In genomic region chr6:43628392-43629103, GRCh38 we compare ENCODE assay signal across 8 cellular contexts. TPM values are rescaled to one million over a fixed set of nuclear protein-coding genes. Genes with fewer than 3 reads are reported as not detected.
DNase-seq lines count a peak whose midpoint lies in the region; ATAC-seq and TF ChIP-seq lines count a peak whose summit lies in the region.

No MANE protein-coding gene starts in this region.

- ATAC-seq in GM19397 (IDR thresholded peaks at IDR 0.05; ENCODE audit: unreplicated experiment), result peak; percentile 20
- peak in 2 of 4 donors; percentile 0 to 3 for ATAC-seq in right lobe of liver
- ATAC-seq in HG03521 (IDR thresholded peaks at IDR 0.05; ENCODE audit: unreplicated experiment), result no peak

- TF ChIP-seq POLR2A in right lobe of liver (IDR thresholded peaks at IDR 0.05), result no peak

- DNase-seq in BJ (ENCODE audit: low read depth), result no peak
- DNase-seq in NCI-H1105 (lab: John Stamatoyannopoulos, UW), result peak; percentile 40
- peak; percentile 15 to 35 for DNase-seq in activated CD4-positive, alpha-beta T cell treated with anti-CD3 and anti-CD28 coated beads for 24 hours (ENCODE audit: low read depth in 2 of 2)
- DNase-seq in right lobe of liver, result peak; percentile 48 to 60 (median 58)
- DNase-seq in stimulated activated CD8-positive, alpha-beta memory T cell treated with anti-CD3 and anti-CD28 coated beads, Interleukin-12 subunit alpha, Interleukin-12 subunit beta, amount 100 ng/mL, for 24 hours (ENCODE audit: extremely low read depth), result peak; percentile 20

- intact Hi-C loops in dendritic cell treated with granulocyte-macrophage colony-stimulating factor and Interleukin-4, amounts not matched to agents 40 ng/mL and 50 ng/mL, for 4 days (cut with micrococcal nuclease), result loop anchor here (5.0 kb wide), 1 partner anchor 51 kb away; the partner anchor contains the start of genes POLH and XPO5
- intact Hi-C loops in right lobe of liver (cut with DNase I), result no loop called here

- POLR2A ChIA-PET in BJ (lab: Charles Lee), result interaction anchor here (1.9 kb wide), 1 partner anchor 17 kb away, joined by 10 read pairs; the partner anchor contains the start of gene RSPH9

- peak overlapping the region; percentile 80 for H3K4me3 ChIP-seq in BJ (ENCODE audit: low read depth, low read length)
- H3K4me3 ChIP-seq in right lobe of liver, result peak overlapping the region; percentile 72 to 93 (median 91)

- H3K27ac ChIP-seq in right lobe of liver, result peak overlapping the region; percentile 82 to 98 (median 93)

- no peak for TF ChIP-seq CTCF in BJ (IDR thresholded peaks at IDR 0.05; ENCODE audit: insufficient read depth, low read depth, low read length)
- no peak for TF ChIP-seq CTCF in right lobe of liver (IDR thresholded peaks at IDR 0.05)

- H3K4me3 Mint-ChIP-seq in dendritic cell treated with granulocyte-macrophage colony-stimulating factor and Interleukin-4, amounts not matched to agents 40 ng/mL and 50 ng/mL, for 4 days, result peak overlapping the region; percentile 99

- H3K27me3 ChIP-seq in BJ (ENCODE audit: control insufficient read depth, insufficient read depth, low read length) (no peaks in the 10 kb centered on the region), right lobe of liver (no peaks in the 10 kb centered on the region)

- 0% methylated on average over 24 of the region's 25 CpGs for WGBS in right lobe of liver (ENCODE audit: insufficient coverage, low coverage, low lambda C conversion rate, missing lambda C conversion rate)

- no peaks in the 10 kb centered on the region for H3K9me3 ChIP-seq in right lobe of liver

- H3K27ac Mint-ChIP-seq in dendritic cell treated with granulocyte-macrophage colony-stimulating factor and Interleukin-4, amounts not matched to agents 40 ng/mL and 50 ng/mL, for 4 days, result peak overlapping the region; percentile 97

- H3K36me3 Mint-ChIP-seq in dendritic cell treated with granulocyte-macrophage colony-stimulating factor and Interleukin-4, amounts not matched to agents 40 ng/mL and 50 ng/mL, for 4 days (ENCODE audit: low read depth), result peaks cover 51% of the 10 kb centered on the region

- H3K4me1 Mint-ChIP-seq in dendritic cell treated with granulocyte-macrophage colony-stimulating factor and Interleukin-4, amounts not matched to agents 40 ng/mL and 50 ng/mL, for 4 days (ENCODE audit: low read depth), result peaks cover 53% of the 10 kb centered on the region

- H3K36me3 ChIP-seq in BJ (ENCODE audit: control insufficient read depth, insufficient read depth, low read length), result peaks cover 26% of the 10 kb centered on the region
- H3K36me3 ChIP-seq in right lobe of liver, result peaks cover 0 to 20% (median 14%) of the 10 kb centered on the region in 4 donors

- H3K4me1 ChIP-seq in right lobe of liver, result peaks cover 0 to 19% (median 9%) of the 10 kb centered on the region in 4 donors

- CTCF ChIA-PET in BJ (lab: Yijun Ruan, JAX), result interaction anchor here (0.7 to 1.5 kb wide), 6 partner anchors 20 to 450 kb away, joined by 3 to 6 read pairs (median 4); no protein-coding TSS in a partner anchor

- H3K9me3 Mint-ChIP-seq in dendritic cell treated with granulocyte-macrophage colony-stimulating factor and Interleukin-4, amounts not matched to agents 40 ng/mL and 50 ng/mL, for 4 days, result no peaks in the 10 kb centered on the region

- H3K27me3 Mint-ChIP-seq in dendritic cell treated with granulocyte-macrophage colony-stimulating factor and Interleukin-4, amounts not matched to agents 40 ng/mL and 50 ng/mL, for 4 days, result no peaks in the 10 kb centered on the region

RNA-seq across cellular contexts. Expression of gene GTPBP2, which starts 0.5 kb away (rescaled TPM):
- 107 and 148 TPM in 2 replicates for polyA plus RNA-seq in BJ (2011; rRNA removed)
- polyA minus RNA-seq in BJ (2011; rRNA and poly(A)+ RNA removed), result 79.8 and 111 TPM in 2 replicates
- total RNA-seq in right lobe of liver, result 10 to 100 TPM; 12.5 to 39.9 (median 19.2) TPM

RNA-seq across cellular contexts. Expression of gene MAD2L1BP, which starts 7.1 kb away (rescaled TPM):
- polyA plus RNA-seq in BJ (2011; rRNA removed), result 37.7 and 39.3 TPM in 2 replicates
- polyA minus RNA-seq in BJ (2011; rRNA and poly(A)+ RNA removed), result 26.7 and 41.1 TPM in 2 replicates
- 10 to 100 TPM; 11.7 to 31.7 (median 14.6) TPM for total RNA-seq in right lobe of liver

RNA-seq across cellular contexts. Expression of gene RSPH9, which starts 16.3 kb away (rescaled TPM):
- polyA plus RNA-seq in BJ (2011; rRNA removed), result 0.65 and 0.77 TPM in 2 replicates
- 0.24 and 0.31 TPM in 2 replicates for polyA minus RNA-seq in BJ (2011; rRNA and poly(A)+ RNA removed)
- not detected for total RNA-seq in right lobe of liver

RNA-seq across cellular contexts. Expression of gene POLH, which starts 52.6 kb away (rescaled TPM):
- 19.6 and 26.8 TPM in 2 replicates for polyA plus RNA-seq in BJ (2011; rRNA removed)
- polyA minus RNA-seq in BJ (2011; rRNA and poly(A)+ RNA removed), result 15.6 and 21.8 TPM in 2 replicates
- 1 to 10 TPM; 5.1 to 9.3 (median 6.8) TPM for total RNA-seq in right lobe of liver

RNA-seq across cellular contexts. Expression of gene XPO5, which starts 52.7 kb away (rescaled TPM):
- 28.0 and 37.7 TPM in 2 replicates for polyA plus RNA-seq in BJ (2011; rRNA removed)
- polyA minus RNA-seq in BJ (2011; rRNA and poly(A)+ RNA removed), result 32.5 and 51.2 TPM in 2 replicates
- 10 to 100 TPM; 11.3 to 16.3 (median 12.6) TPM for total RNA-seq in right lobe of liver
